In the genomic region with DNA sequence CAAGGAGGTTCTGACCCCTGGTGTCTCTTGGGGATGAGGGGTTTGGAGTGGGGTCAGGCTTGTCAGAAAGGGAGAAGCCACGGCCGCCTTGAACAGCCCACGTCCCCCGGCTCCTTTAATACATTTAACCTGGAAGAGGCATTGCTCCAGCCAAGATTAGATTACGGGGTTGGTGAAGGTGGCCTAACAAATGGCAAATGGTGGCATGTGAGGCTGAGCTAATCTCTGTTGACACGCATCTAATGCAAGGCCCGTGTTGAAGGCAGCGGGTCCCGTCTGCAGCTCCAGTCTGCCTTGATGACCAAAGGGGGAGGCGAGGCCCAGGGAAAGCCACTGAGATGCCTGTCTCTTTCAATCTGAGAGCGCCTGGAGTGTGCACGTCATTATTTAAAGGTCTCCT, we compare ENCODE assay signal across 8 cellular contexts.
"Had no signal": no experiment of that assay in that cellular context is flagged by ENCODE, and none has a peak within 500 bp of the region (broad histone marks: within the 10 kb centered on the region; RNA-seq: fewer than 3 reads in every experiment).

No MANE protein-coding gene starts in this region.

- H3K27ac Mint-ChIP-seq: HFFc6 had no signal

- ATAC-seq: HCT116, K562 had no signal

- DNase-seq: GOT3, H7, HFFc6, IMR-90, KG1 had no signal

- H3K9me3 ChIP-seq: HAP-1 had no signal

- H3K4me3 Mint-ChIP-seq: HFFc6 had no signal

- H3K4me1 ChIP-seq: HAP-1 had no signal

- H3K36me3 ChIP-seq: HAP-1 had no signal

- H3K9me3 Mint-ChIP-seq: HFFc6 had no signal

- H3K4me3 ChIP-seq: HAP-1, K562 had no signal
